Comparison of ENCODE assay signal across 25 cellular contexts in genomic region chr18:11885278-11885991, GRCh38. TPM values are rescaled to one million over a fixed set of nuclear protein-coding genes. Genes with fewer than 3 reads are reported as not detected.
DNase-seq lines count a peak whose midpoint lies in the region; ATAC-seq and TF ChIP-seq lines count a peak whose summit lies in the region.
"Had no signal": no experiment of that assay in that cellular context is flagged by ENCODE, and none has a peak within 500 bp of the region (broad histone marks: within the 10 kb centered on the region; RNA-seq: fewer than 3 reads in every experiment).

No MANE protein-coding gene starts in this region.

- H3K4me3 ChIP-seq in endodermal cell (ENCODE audit: low read length): no peak overlapping the region
- H3K4me3 ChIP-seq in mucosa of descending colon: no peak overlapping the region
- no peak overlapping the region for H3K4me3 ChIP-seq in upper lobe of right lung
- H3K4me3 ChIP-seq: adrenal gland, breast epithelium, uterus had no signal

- WGBS in endodermal cell (ENCODE audit: insufficient coverage in 1 of 2, insufficient read length in 1 of 2), 2 experiments: 95 to 98% methylated on average over 16 to 22 of the region's 22 CpGs

- H3K36me3 Mint-ChIP-seq in activated naive CD8-positive, alpha-beta T cell: no peaks in the 10 kb centered on the region
- H3K36me3 Mint-ChIP-seq in activated naive CD8-positive, alpha-beta T cell treated with anti-CD3 and anti-CD28 coated beads for 36 hours: peaks cover 5% of the 10 kb centered on the region
- peaks cover 52% of the 10 kb centered on the region for H3K36me3 Mint-ChIP-seq in endodermal cell (ENCODE audit: low read depth)

- H3K4me3 Mint-ChIP-seq in activated naive CD8-positive, alpha-beta T cell: no peak overlapping the region
- no peak overlapping the region for H3K4me3 Mint-ChIP-seq in activated naive CD8-positive, alpha-beta T cell treated with anti-CD3 and anti-CD28 coated beads for 36 hours
- H3K4me3 Mint-ChIP-seq in endodermal cell: no peak overlapping the region
- H3K4me3 Mint-ChIP-seq: IgD-negative memory B cell had no signal

- no peaks in the 10 kb centered on the region for H3K4me1 Mint-ChIP-seq in activated naive CD8-positive, alpha-beta T cell (ENCODE audit: low read depth)
- H3K4me1 Mint-ChIP-seq in activated naive CD8-positive, alpha-beta T cell treated with anti-CD3 and anti-CD28 coated beads for 36 hours: peaks cover 5% of the 10 kb centered on the region
- peaks cover 14% of the 10 kb centered on the region for H3K4me1 Mint-ChIP-seq in endodermal cell

- H3K27me3 Mint-ChIP-seq in activated naive CD8-positive, alpha-beta T cell: no peaks in the 10 kb centered on the region
- H3K27me3 Mint-ChIP-seq in activated naive CD8-positive, alpha-beta T cell treated with anti-CD3 and anti-CD28 coated beads for 36 hours: no peaks in the 10 kb centered on the region
- H3K27me3 Mint-ChIP-seq in endodermal cell (ENCODE audit: insufficient read depth): no peaks in the 10 kb centered on the region
- H3K27me3 Mint-ChIP-seq: IgD-negative memory B cell had no signal

- ATAC-seq in mucosa of descending colon (peak; percentile 84), upper lobe of right lung (peak; percentile 14), HG02610 (IDR thresholded peaks at IDR 0.05; ENCODE audit: unreplicated experiment) (no peak), GM21576 (IDR thresholded peaks at IDR 0.05; ENCODE audit: unreplicated experiment) (no peak)
- ATAC-seq: stimulated activated naive CD8-positive, alpha-beta T cell treated with anti-CD3 and anti-CD28 coated beads, Interleukin-15, Interleukin-2, amounts not matched to agents 100 U/mL and 50 U/mL, for 24 hours had no signal

- no peak overlapping the region for H3K27ac ChIP-seq in endodermal cell (ENCODE audit: low read depth, low read length)
- no peak overlapping the region for H3K27ac ChIP-seq in upper lobe of right lung
- H3K27ac ChIP-seq: adrenal gland, breast epithelium, uterus had no signal

- intact Hi-C loops in mucosa of descending colon (cut with DNase I, micrococcal nuclease) (no loop called here), upper lobe of right lung (cut with DNase I) (no loop called here)

- H3K9me3 Mint-ChIP-seq in activated naive CD8-positive, alpha-beta T cell (ENCODE audit: low read depth): no peaks in the 10 kb centered on the region
- no peaks in the 10 kb centered on the region for H3K9me3 Mint-ChIP-seq in activated naive CD8-positive, alpha-beta T cell treated with anti-CD3 and anti-CD28 coated beads for 36 hours
- H3K9me3 Mint-ChIP-seq in endodermal cell: no peaks in the 10 kb centered on the region
- H3K9me3 Mint-ChIP-seq: H9, IgD-negative memory B cell had no signal

- peak overlapping the region; percentile 28 for H3K27ac Mint-ChIP-seq in activated naive CD8-positive, alpha-beta T cell
- no peak overlapping the region for H3K27ac Mint-ChIP-seq in activated naive CD8-positive, alpha-beta T cell treated with anti-CD3 and anti-CD28 coated beads for 36 hours
- peak overlapping the region; percentile 79 for H3K27ac Mint-ChIP-seq in endodermal cell

- H3K4me1 ChIP-seq in endodermal cell (ENCODE audit: control insufficient read depth, insufficient read depth, low read length) (peaks cover 19% of the 10 kb centered on the region), mucosa of descending colon (ENCODE audit: low read depth) (peaks cover 18% of the 10 kb centered on the region), upper lobe of right lung (peaks cover 5% of the 10 kb centered on the region)
- H3K4me1 ChIP-seq: adrenal gland, breast epithelium, uterus had no signal

- no peak overlapping the region for H3K9ac ChIP-seq in endodermal cell (ENCODE audit: extremely low read depth, low read length, poor library complexity, severe bottlenecking)

- H3K36me3 ChIP-seq in endodermal cell (ENCODE audit: control insufficient read depth, insufficient read depth, low read length) (peaks cover 52% of the 10 kb centered on the region), mucosa of descending colon (ENCODE audit: low read depth) (no peaks in the 10 kb centered on the region), upper lobe of right lung (peaks cover 65% of the 10 kb centered on the region)
- H3K36me3 ChIP-seq: breast epithelium, uterus had no signal

- no peak for DNase-seq in activated naive CD8-positive, alpha-beta T cell treated with anti-CD3 and anti-CD28 coated beads for 36 hours
- no peak for DNase-seq in endodermal cell
- peak; percentile 61 to 71 (median 66) for DNase-seq in mucosa of descending colon
- DNase-seq in upper lobe of right lung: no peak
- no peak for DNase-seq in EL
- DNase-seq: 8988T; activated CD4-positive, alpha-beta T cell treated with anti-CD3 and anti-CD28 coated beads for 48 hours; activated effector memory CD4-positive, alpha-beta T cell treated with Interleukin-2 at 50 U/mL for 16 hours; dermis blood vessel endothelial cell; foreskin fibroblast; GDM1; H9; kidney glomerular epithelial cell; NCI-H2029; NCI-H446 treated with DMSO at 0.1 percent for 48 hours; occipital lobe; stimulated activated naive CD8-positive, alpha-beta T cell treated with anti-CD3 and anti-CD28 coated beads, Interleukin-15, Interleukin-2, amounts not matched to agents 100 U/mL and 50 U/mL, for 24 hours; SW 1271; uterus had no signal

- no peak for TF ChIP-seq CTCF in endodermal cell (conservative IDR thresholded peaks at IDR 0.05)
- no peak for TF ChIP-seq CTCF in mucosa of descending colon (IDR thresholded peaks at IDR 0.05)
- TF ChIP-seq CTCF in upper lobe of right lung (IDR thresholded peaks at IDR 0.05): no peak

- no peaks in the 10 kb centered on the region for H3K27me3 ChIP-seq in endodermal cell (ENCODE audit: control insufficient read depth, insufficient read depth, low read length, poor library complexity, severe bottlenecking)
- H3K27me3 ChIP-seq in upper lobe of right lung: no peaks in the 10 kb centered on the region
- H3K27me3 ChIP-seq: adrenal gland, breast epithelium, uterus had no signal

- H3K9me3 ChIP-seq in endodermal cell (ENCODE audit: control insufficient read depth, low read length): no peaks in the 10 kb centered on the region
- H3K9me3 ChIP-seq in mucosa of descending colon: no peaks in the 10 kb centered on the region
- no peaks in the 10 kb centered on the region for H3K9me3 ChIP-seq in upper lobe of right lung
- H3K9me3 ChIP-seq: adrenal gland, breast epithelium, uterus had no signal

RNA-seq across cellular contexts. Expression of gene MPPE1, which starts 22.7 kb away (rescaled TPM):
- total RNA-seq in activated naive CD8-positive, alpha-beta T cell treated with anti-CD3 and anti-CD28 coated beads for 36 hours: 10 to 100 TPM; 25.3 to 27.1 TPM
- total RNA-seq in endodermal cell (10 to 100 TPM; 27.3 to 33.5 TPM), mucosa of descending colon (100 to 1,000 TPM in 1 of 3 donors, 10 to 100 TPM in 2; 56.7 to 103 (median 68.8) TPM), upper lobe of right lung (67.0 TPM)
- polyA plus RNA-seq in endodermal cell (2013, experiment 1 of 2): 19.5 TPM
- 14.6 TPM for polyA plus RNA-seq in endodermal cell (2013, experiment 2 of 2)

RNA-seq across cellular contexts. Expression of gene CHMP1B, which starts 34.2 kb away (rescaled TPM):
- total RNA-seq in activated naive CD8-positive, alpha-beta T cell treated with anti-CD3 and anti-CD28 coated beads for 36 hours: 10 to 100 TPM; 22.8 to 23.0 TPM
- total RNA-seq in endodermal cell: 10 to 100 TPM; 35.3 to 35.8 TPM
- 37.6 TPM for polyA plus RNA-seq in endodermal cell (2013, experiment 1 of 2)
- 35.4 TPM for polyA plus RNA-seq in endodermal cell (2013, experiment 2 of 2)
- 10 to 100 TPM; 60.9 to 88.3 (median 66.7) TPM for total RNA-seq in mucosa of descending colon
- 42.6 TPM for total RNA-seq in upper lobe of right lung

Comparison
In these comparisons a context has a peak if more than half of its experiments do, and no peak if none do; other contexts are left out.
1. DNase-seq: peak in mucosa of descending colon (3 of 3); none in activated naive CD8-positive, alpha-beta T cell treated with anti-CD3 and anti-CD28 coated beads for 36 hours (single experiment), endodermal cell (single experiment), upper lobe of right lung (single experiment) and EL (single experiment).
2. ATAC-seq: peak in mucosa of descending colon (single experiment) and upper lobe of right lung (single experiment); none in HG02610 (single experiment) and GM21576 (single experiment).